In genomic region chr12:116520225-116520624, GRCh38 we compare ENCODE assay signal across 23 cellular contexts. TPM values are rescaled to one million over a fixed set of nuclear protein-coding genes. Genes with fewer than 3 reads are reported as not detected.
DNase-seq lines count a peak whose midpoint lies in the region; ATAC-seq, FAIRE-seq and TF ChIP-seq lines count a peak whose summit lies in the region.
"Had no signal": no experiment of that assay in that cellular context is flagged by ENCODE, and none has a peak within 500 bp of the region (broad histone marks: within the 10 kb centered on the region; RNA-seq: fewer than 3 reads in every experiment).

No MANE protein-coding gene starts in this region.

- H3K4me1 Mint-ChIP-seq in MCF 10A (ENCODE audit: insufficient read depth, unreplicated experiment) (peaks cover 20% of the 10 kb centered on the region), memory B cell (peaks cover 25% of the 10 kb centered on the region)
- H3K4me1 Mint-ChIP-seq in natural killer cell treated with Interleukin-12 subunit alpha and Interleukin-12 subunit beta and Interleukin-15 and Interleukin-18, amount 100 ng/mL, for 72 hours (ENCODE audit: low read depth in 2 of 2), result peaks cover 0 to 9% of the 10 kb centered on the region in 2 donors

- no peak for TF ChIP-seq EP300 in K562 (IDR thresholded peaks at IDR 0.05; ENCODE audit: low read length)

- H3K9me3 ChIP-seq in breast epithelium (no peaks in the 10 kb centered on the region), K562 (replicated peaks; ENCODE audit: control insufficient read depth, insufficient read depth, low read depth, low read length) (no peaks in the 10 kb centered on the region), tibial artery (no peaks in the 10 kb centered on the region)
- H3K9me3 ChIP-seq: BE2C, MG63, SK-N-SH had no signal

- no peaks in the 10 kb centered on the region for H3K36me3 Mint-ChIP-seq in MCF 10A (ENCODE audit: insufficient read depth, unreplicated experiment)
- no peaks in the 10 kb centered on the region for H3K36me3 Mint-ChIP-seq in memory B cell
- H3K36me3 Mint-ChIP-seq in natural killer cell treated with Interleukin-12 subunit alpha and Interleukin-12 subunit beta and Interleukin-15 and Interleukin-18, amount 100 ng/mL, for 72 hours, result no peaks in the 10 kb centered on the region
- H3K36me3 Mint-ChIP-seq: CD14-positive monocyte had no signal

- no peak overlapping the region for H3K4me3 Mint-ChIP-seq in MCF 10A (ENCODE audit: unreplicated experiment)
- H3K4me3 Mint-ChIP-seq in memory B cell, result no peak overlapping the region
- H3K4me3 Mint-ChIP-seq in natural killer cell treated with Interleukin-12 subunit alpha and Interleukin-12 subunit beta and Interleukin-15 and Interleukin-18, amount 100 ng/mL, for 72 hours, result no peak overlapping the region
- H3K4me3 Mint-ChIP-seq: CD14-positive monocyte had no signal

- H3K4me2 ChIP-seq in K562 (ENCODE audit: insufficient read depth, low read length), result no peak overlapping the region
- H3K4me2 ChIP-seq: SK-N-SH had no signal

- TF ChIP-seq RAD21 in K562 (CRISPR knock-in tag; conservative IDR thresholded peaks at IDR 0.05 in 1 of 2, IDR thresholded peaks at IDR 0.05 in 1 of 2), result no peak

- H3K27me3 ChIP-seq in breast epithelium, result no peaks in the 10 kb centered on the region
- H3K27me3 ChIP-seq in K562 (ENCODE audit: control insufficient read depth in 2 of 2, insufficient read depth in 2 of 2, low read length in 2 of 2), result no peaks in the 10 kb centered on the region
- no peaks in the 10 kb centered on the region for H3K27me3 ChIP-seq in tibial artery
- H3K27me3 ChIP-seq: BE2C, MG63 had no signal

- H3K4me1 ChIP-seq in breast epithelium (peaks cover 0 to 4% of the 10 kb centered on the region in 2 donors), K562 (replicated peaks in 1 of 2; ENCODE audit: control insufficient read depth in 2 of 2, insufficient read depth in 2 of 2, low read length in 2 of 2) (peaks cover 4 to 10% of the 10 kb centered on the region in 2 experiments; a peak in 4 of 5 replicates), tibial artery (peaks cover 0 to 9% (median 6%) of the 10 kb centered on the region in 4 donors)

- H3K4me3 ChIP-seq in breast epithelium (no peak overlapping the region), K562 (no peak overlapping the region), tibial artery (no peak overlapping the region)
- H3K4me3 ChIP-seq: MG63 had no signal

- H3K9me1 ChIP-seq in K562 (ENCODE audit: control insufficient read depth, insufficient read depth, low read length), result peaks cover 3% of the 10 kb centered on the region

- H3K36me3 ChIP-seq in breast epithelium (no peaks in the 10 kb centered on the region), K562 (ENCODE audit: control insufficient read depth, insufficient read depth, low read length) (no peaks in the 10 kb centered on the region), tibial artery (no peaks in the 10 kb centered on the region)
- H3K36me3 ChIP-seq: BE2C, MG63 had no signal

- whole genome bisulfite sequencing in K562 (ENCODE audit: insufficient coverage, low coverage, missing lambda C conversion rate), result 76% methylated on average over 7 of the region's 7 CpGs

- no peaks in the 10 kb centered on the region for H4K20me1 ChIP-seq in K562 (replicated peaks; ENCODE audit: control insufficient read depth, insufficient read depth, low read length)

- H3K27me3 Mint-ChIP-seq in MCF 10A (ENCODE audit: insufficient read depth, unreplicated experiment) (no peaks in the 10 kb centered on the region), memory B cell (no peaks in the 10 kb centered on the region)
- H3K27me3 Mint-ChIP-seq in natural killer cell treated with Interleukin-12 subunit alpha and Interleukin-12 subunit beta and Interleukin-15 and Interleukin-18, amount 100 ng/mL, for 72 hours, result peaks cover 8 to 16% of the 10 kb centered on the region in 2 donors

- H2AFZ ChIP-seq in K562 (ENCODE audit: low read depth, low read length), result no peak overlapping the region

- DNase-seq in breast epithelium (ENCODE audit: low spot score in 2 of 2) (no peak), MCF 10A (ENCODE audit: unreplicated experiment) (no peak), K562 (ENCODE audit: extremely low read depth in 1 of 4, low spot score in 3 of 4) (no peak), memory B cell (ENCODE audit: low spot score in 2 of 2) (no peak), tibial artery (no peak), ureter (ENCODE audit: low spot score) (no peak)
- no peak for DNase-seq in natural killer cell treated with Interleukin-12 subunit alpha and Interleukin-12 subunit beta and Interleukin-15 and Interleukin-18, amount 100 ng/mL, for 72 hours (ENCODE audit: low spot score)
- DNase-seq: BE2C, Calu3, DMS79 treated with DMSO at 0.1 percent for 48 hours, GF-D8, HCEC 1CT, NCI-H2029 treated with DMSO at 0.1 percent for 48 hours, NCI-H526 treated with DMSO at 0.1 percent for 48 hours, SHP77 treated with DMSO at 0.1 percent for 48 hours had no signal

- BruUV-seq in MCF 10A (replicated peaks; lab: Mats Ljungman, UMichigan), result no TSS peak
- no TSS peak for BruUV-seq in K562 (replicated peaks; lab: Mats Ljungman, UMichigan)

- no peak for FAIRE-seq in K562 (lab: Jason Lieb, UNC)
- FAIRE-seq: GM12891, H1, HTR-8/SVneo had no signal

- H3K79me2 ChIP-seq in K562 (ENCODE audit: control insufficient read depth, insufficient read depth, low read length), result no peaks in the 10 kb centered on the region

- CTCF ChIA-PET in MCF 10A (lab: Yijun Ruan, JAX) (no interaction called here), K562 (lab: Yijun Ruan, JAX; ENCODE audit: low intra/inter-chr PET ratio) (no interaction called here)

- TF ChIP-seq CTCF in breast epithelium (IDR thresholded peaks at IDR 0.05) (no peak), MCF 10A (IDR thresholded peaks at IDR 0.05; ENCODE audit: unreplicated experiment) (no peak), K562 (IDR thresholded peaks at IDR 0.05 in 2 of 3, conservative IDR thresholded peaks at IDR 0.05 in 1 of 3; ENCODE audit: insufficient read depth in 2 of 3, low read depth in 1 of 3, low read length in 3 of 3) (no peak), tibial artery (IDR thresholded peaks at IDR 0.05) (no peak)

- no peak overlapping the region for H3K27ac Mint-ChIP-seq in MCF 10A (ENCODE audit: low read depth, unreplicated experiment)
- H3K27ac Mint-ChIP-seq in memory B cell, result peak overlapping the region; percentile 9
- no peak overlapping the region for H3K27ac Mint-ChIP-seq in natural killer cell treated with Interleukin-12 subunit alpha and Interleukin-12 subunit beta and Interleukin-15 and Interleukin-18, amount 100 ng/mL, for 72 hours

- no peak for TF ChIP-seq POLR2A in breast epithelium (IDR thresholded peaks at IDR 0.05)
- TF ChIP-seq POLR2A in K562 (conservative IDR thresholded peaks at IDR 0.05), result no peak

- in situ Hi-C loops in K562 (cut with MboI), result no loop called here

- H3K27ac ChIP-seq in breast epithelium (peak overlapping the region; percentile 71), K562 (ENCODE audit: extremely low read depth, low read depth, low read length) (no peak overlapping the region), tibial artery (no peak overlapping the region)
- H3K27ac ChIP-seq: 22Rv1 had no signal

- no peak overlapping the region for H3K9ac ChIP-seq in K562 (ENCODE audit: insufficient read depth in 1 of 2, low read depth in 2 of 2, low read length in 2 of 2)
- H3K9ac ChIP-seq: SK-N-SH had no signal

- POLR2A ChIA-PET in MCF 10A (lab: Yijun Ruan, JAX), result no interaction called here
- POLR2A ChIA-PET in K562 (lab: Yijun Ruan, JAX), result no interaction called here

- intact Hi-C loops in breast epithelium (cut with DNase I; ENCODE audit: low total_unique reads), result loop anchor here (10.0 kb wide), 1 partner anchor 65 kb away; no protein-coding TSS in a partner anchor
- intact Hi-C loops in MCF 10A (cut with micrococcal nuclease), result loop anchor here (10.0 kb wide), 1 partner anchor 245 kb away; the partner anchor contains the start of gene MED13L
- intact Hi-C loops in K562 (cut with micrococcal nuclease), result no loop called here
- intact Hi-C loops in tibial artery (cut with DNase I; ENCODE audit: low total_unique reads), result loop anchor here (5.0 kb wide), 1 partner anchor 77 kb away; no protein-coding TSS in a partner anchor

- ATAC-seq in K562 (no peak), memory B cell (ENCODE audit: low read depth) (no peak), GM18873 (IDR thresholded peaks at IDR 0.05; ENCODE audit: low FRiP score, unreplicated experiment) (no peak)
- ATAC-seq in natural killer cell treated with Interleukin-12 subunit alpha and Interleukin-12 subunit beta and Interleukin-15 and Interleukin-18, amount 100 ng/mL, for 72 hours, result no peak

- H3K9me3 Mint-ChIP-seq in MCF 10A (ENCODE audit: unreplicated experiment), result no peaks in the 10 kb centered on the region
- no peaks in the 10 kb centered on the region for H3K9me3 Mint-ChIP-seq in memory B cell
- H3K9me3 Mint-ChIP-seq in natural killer cell treated with Interleukin-12 subunit alpha and Interleukin-12 subunit beta and Interleukin-15 and Interleukin-18, amount 100 ng/mL, for 72 hours, result no peaks in the 10 kb centered on the region

TF ChIP-seq in K562, 482 proteins besides CTCF, POLR2A, EP300 and RAD21 (continues in another document):
- TF ChIP-seq NEUROD1 (IDR thresholded peaks at IDR 0.05; ENCODE audit: borderline replicate concordance, low read depth, low read length, partially characterized antibody), result no peak
- TF ChIP-seq ADNP (tag; IDR thresholded peaks at IDR 0.05), result 0 out of 2 replicates have a peak, but pooled peaks have one; percentile 32
- TF ChIP-seq ZNF79 (CRISPR knock-in tag; IDR thresholded peaks at IDR 0.05; ENCODE audit: low read depth), result no peak

RNA-seq across cellular contexts. Expression of gene MAP1LC3B2, which starts 39.0 kb away (rescaled TPM):
- total RNA-seq in breast epithelium, result 1 to 10 TPM in 2 of 3 donors, under 1 TPM in 1; 0.98 to 8.5 (median 1.1) TPM
- total RNA-seq in MCF 10A (2022), result 3.4 and 5.1 TPM in 2 replicates
- total RNA-seq in K562 (2011; cell fraction: chromatin; rRNA removed; ENCODE audit: low replicate concordance), result 2.1 and 3.8 TPM in 2 replicates
- 1.3 and 1.7 TPM in 2 replicates for total RNA-seq in K562 (2011; cell fraction: nucleolus; rRNA removed)
- total RNA-seq in K562 (2011; cell fraction: nucleoplasm; rRNA removed), result 2.2 and 4.4 TPM in 2 replicates
- total RNA-seq in K562 (2014; rRNA removed), result not detected in 2 replicates
- total RNA-seq in K562 (2014; rRNA removed; fragmentation: Illumina TruSeq; extraction: Trizol), result 0.76 and 0.96 TPM in 2 replicates
- 0.53 TPM in 1 of 2 replicates, not detected in the other for total RNA-seq in K562 (2015; rRNA removed; fragmentation: Illumina TruSeq; extraction: Trizol)
- 1.7 and 2.0 TPM in 2 replicates for total RNA-seq in K562 (2021)
- 2.8 and 4.0 TPM in 2 replicates for polyA plus RNA-seq in K562 (2011; rRNA removed)
- polyA plus RNA-seq in K562 (2011; cell fraction: cytosol; rRNA removed), result 0.18 and 0.71 TPM in 2 replicates
- 2.7 and 4.3 TPM in 2 replicates for polyA plus RNA-seq in K562 (2011; cell fraction: nucleus; rRNA removed)
- polyA plus RNA-seq in K562 (2012), result 2.8 and 6.9 TPM in 2 replicates
- polyA plus RNA-seq in K562 (2014; fragmentation: Illumina TruSeq; extraction: Trizol), result 0.80 and 1.5 TPM in 2 replicates
- polyA plus RNA-seq in K562 (2014; fragmentation: Nextera tagmentation; extraction: Ambion mirVana), result under 1 TPM; 0.55 to 0.63 TPM
- polyA plus RNA-seq in K562 (2014; rRNA removed), result 0.53 and 1.4 TPM in 2 replicates
- polyA minus RNA-seq in K562 (2011; rRNA and poly(A)+ RNA removed), result 1.8 and 2.2 TPM in 2 replicates
- polyA minus RNA-seq in K562 (2011; cell fraction: cytosol; rRNA and poly(A)+ RNA removed), result not detected in 2 replicates
- not detected in 2 replicates for polyA minus RNA-seq in K562 (2011; cell fraction: nucleus; rRNA and poly(A)+ RNA removed)
- 1 to 10 TPM; 1.2 to 2.8 TPM for total RNA-seq in natural killer cell treated with Interleukin-12 subunit alpha and Interleukin-12 subunit beta and Interleukin-15 and Interleukin-18, amount 100 ng/mL, for 72 hours
- total RNA-seq in ureter, result not detected

Comparison
In these comparisons a context has a peak if more than half of its experiments do, and no peak if none do; other contexts are left out.
1. H3K27ac ChIP-seq: peak in breast epithelium (2 of 2); none in K562 (single experiment) and tibial artery (0 of 2).